In the genomic region with DNA sequence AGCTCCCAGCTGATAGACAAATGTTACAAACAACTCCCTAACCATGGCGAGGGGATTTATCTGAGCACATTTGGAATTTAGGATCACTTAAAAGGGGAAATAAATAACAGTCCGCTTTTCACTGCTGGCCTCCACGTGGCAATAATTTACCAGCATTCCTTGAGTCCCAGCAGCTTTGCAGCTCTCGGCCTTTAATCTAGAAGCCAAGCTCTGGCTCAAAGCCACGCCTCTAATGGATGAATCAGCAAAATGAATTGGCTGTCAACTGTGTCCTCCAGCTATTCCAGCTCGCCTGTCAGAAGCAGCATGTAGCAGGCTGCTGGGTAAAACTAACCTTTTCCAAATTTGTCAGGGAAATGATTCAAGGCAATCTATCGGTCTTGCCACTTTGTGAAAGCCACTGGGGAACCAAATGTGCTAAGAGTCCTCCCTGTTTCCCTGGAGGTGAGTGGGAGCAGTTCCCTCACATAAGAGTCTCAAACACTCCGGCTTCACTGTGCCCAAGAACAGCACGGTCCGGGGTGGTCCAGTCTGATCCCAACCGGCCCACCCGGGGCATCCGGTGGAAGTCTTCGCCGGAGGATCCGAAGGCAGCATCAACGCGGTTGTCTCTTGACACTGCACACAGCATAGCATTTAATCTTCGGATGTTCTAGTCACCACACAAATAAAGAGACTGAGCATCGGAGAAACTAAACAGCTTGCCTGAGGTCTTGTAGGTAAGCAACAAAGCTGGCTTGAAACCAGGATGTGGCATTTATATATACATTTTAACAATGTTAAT, we compare ENCODE assay signal across 8 cellular contexts.
A peak's percentile ranks its signal among the peaks of the same experiment; 100 is the strongest.
DNase-seq lines count a peak whose midpoint lies in the region.

No MANE protein-coding gene starts in this region.

- H3K9ac ChIP-seq in iPS-18a (ENCODE audit: low read length) (peak overlapping the region; percentile 7), skeletal muscle satellite cell (ENCODE audit: low read depth, low read length) (peak overlapping the region; percentile 58)

- in situ Hi-C loops in T47D (cut with HindIII; ENCODE audit: low pct_unique_long_range_greater_than_20kb, low sequenced_read_pairs) = no loop called here

- H3K4me1 ChIP-seq in iPS-18a (ENCODE audit: control insufficient read depth, low read depth, low read length) (peaks cover 19% of the 10 kb centered on the region), skeletal muscle satellite cell (ENCODE audit: control insufficient read depth, insufficient read depth, low read length) (peaks cover 33% of the 10 kb centered on the region)
- peaks cover 8% of the 10 kb centered on the region for H3K4me1 ChIP-seq in effector memory CD4-positive, alpha-beta T cell (ENCODE audit: control insufficient read depth, insufficient read depth, low read length, poor library complexity, severe bottlenecking)

- DNase-seq in DMS 273 (lab: John Stamatoyannopoulos, UW; ENCODE audit: unreplicated experiment) (peak; percentile 86), NCI-H2196 (lab: John Stamatoyannopoulos, UW; ENCODE audit: unreplicated experiment) (peak; percentile 56), T47D (ENCODE audit: low read depth in 1 of 2, low spot score in 1 of 2) (peak; percentile 33 to 83), SIG-M5 (lab: John Stamatoyannopoulos, UW) (no peak), GM19240 (ENCODE audit: insufficient read length, low spot score) (no peak)
- DNase-seq in effector memory CD4-positive, alpha-beta T cell = no peak

- peak overlapping the region; percentile 70 for H3K4me2 ChIP-seq in skeletal muscle satellite cell (ENCODE audit: low read length)

- peak overlapping the region; percentile 54 for H3K27ac ChIP-seq in iPS-18a (ENCODE audit: low read length)
- no peak overlapping the region for H3K27ac ChIP-seq in effector memory CD4-positive, alpha-beta T cell (ENCODE audit: insufficient read depth, low read length, poor library complexity, severe bottlenecking)

- H3K9me3 ChIP-seq in iPS-18a (ENCODE audit: control insufficient read depth, low read depth, low read length) (no peaks in the 10 kb centered on the region), skeletal muscle satellite cell (replicated peaks; ENCODE audit: low read length) (no peaks in the 10 kb centered on the region)
- no peaks in the 10 kb centered on the region for H3K9me3 ChIP-seq in effector memory CD4-positive, alpha-beta T cell (ENCODE audit: control insufficient read depth, low read length)

- H3K36me3 ChIP-seq in iPS-18a (ENCODE audit: control insufficient read depth, low read depth, low read length) = peaks cover 3% of the 10 kb centered on the region
- peaks cover 4% of the 10 kb centered on the region for H3K36me3 ChIP-seq in skeletal muscle satellite cell (ENCODE audit: insufficient read depth, low read length)
- H3K36me3 ChIP-seq in effector memory CD4-positive, alpha-beta T cell (ENCODE audit: control insufficient read depth, insufficient read depth, low read length) = peaks cover 17% of the 10 kb centered on the region

- no peaks in the 10 kb centered on the region for H3K27me3 ChIP-seq in iPS-18a (ENCODE audit: control insufficient read depth, insufficient read depth, low read length)
- H3K27me3 ChIP-seq in skeletal muscle satellite cell (ENCODE audit: control insufficient read depth, insufficient read depth, low read length) = no peaks in the 10 kb centered on the region
- H3K27me3 ChIP-seq in effector memory CD4-positive, alpha-beta T cell (replicated peaks; ENCODE audit: control insufficient read depth, insufficient read depth, low read length, poor library complexity, severe bottlenecking) = no peaks in the 10 kb centered on the region

- no peak overlapping the region for H3K4me3 ChIP-seq in iPS-18a (ENCODE audit: low read length)
- H3K4me3 ChIP-seq in skeletal muscle satellite cell (ENCODE audit: low read length) = peak overlapping the region; percentile 34
- H3K4me3 ChIP-seq in effector memory CD4-positive, alpha-beta T cell (ENCODE audit: insufficient read depth, low read depth, low read length, poor library complexity, severe bottlenecking) = no peak overlapping the region

Comparison
In these comparisons a context has a peak if more than half of its experiments do, and no peak if none do; other contexts are left out.
1. DNase-seq: peak in DMS 273 (single experiment), NCI-H2196 (single experiment) and T47D (2 of 2); none in SIG-M5 (single experiment), effector memory CD4-positive, alpha-beta T cell (0 of 3) and GM19240 (single experiment).